In genomic region chr15:48800245-48800644, GRCh38 we compare ENCODE assay signal across 1 cellular context.
TF ChIP-seq lines count a peak whose summit lies in the region.

No MANE protein-coding gene starts in this region.

TF ChIP-seq in IMR-90, 13 proteins besides CTCF, POLR2A, EP300 and RAD21 (continued from another document):
- TF ChIP-seq MXI1 (IDR thresholded peaks at IDR 0.05; ENCODE audit: borderline replicate concordance, low read depth, low read length): no peak
- no peak for TF ChIP-seq MAFK (IDR thresholded peaks at IDR 0.05; ENCODE audit: low read depth, low read length)
- no peak for TF ChIP-seq BHLHE40 (IDR thresholded peaks at IDR 0.05; ENCODE audit: low read depth, low read length)
- no peak for TF ChIP-seq FOS (IDR thresholded peaks at IDR 0.05; ENCODE audit: low read depth, low read length)
